8 cellular contexts compared by ENCODE assay signal in genomic region chr10:68348265-68348741, GRCh38.
A peak's percentile ranks its signal among the peaks of the same experiment; 100 is the strongest.
DNase-seq lines count a peak whose midpoint lies in the region; ATAC-seq and TF ChIP-seq lines count a peak whose summit lies in the region.

No MANE protein-coding gene starts in this region.

- no peaks in the 10 kb centered on the region for H3K36me3 ChIP-seq in parathyroid adenoma (ENCODE audit: control insufficient read depth, insufficient read depth, low read length)

- no peak overlapping the region for H3K4me2 ChIP-seq in parathyroid adenoma (ENCODE audit: low read length)

- peak; percentile 50 for DNase-seq in DMS114 treated with DMSO at 0.1 percent for 48 hours (lab: John Stamatoyannopoulos, UW; ENCODE audit: unreplicated experiment)
- DNase-seq in NCI-H345 treated with DMSO at 0.1 percent for 48 hours (lab: John Stamatoyannopoulos, UW; ENCODE audit: unreplicated experiment), result peak; percentile 3
- peak; percentile 22 for DNase-seq in activated T-cell treated with anti-CD3 and anti-CD28 coated beads for 1 hour (ENCODE audit: low read depth)
- peak; percentile 39 for DNase-seq in fibroblast of gingiva (ENCODE audit: low read depth)

- H3K79me2 ChIP-seq in parathyroid adenoma, result no peaks in the 10 kb centered on the region

- no peak overlapping the region for H2AFZ ChIP-seq in parathyroid adenoma

- ATAC-seq in GM21528 (IDR thresholded peaks at IDR 0.05; ENCODE audit: low FRiP score, unreplicated experiment), result peak; percentile 53
- ATAC-seq in HG03457 (IDR thresholded peaks at IDR 0.05; ENCODE audit: unreplicated experiment), result no peak
- ATAC-seq in HG03280 (IDR thresholded peaks at IDR 0.05; ENCODE audit: unreplicated experiment), result no peak

- no peaks in the 10 kb centered on the region for H3K4me1 ChIP-seq in parathyroid adenoma

- no peaks in the 10 kb centered on the region for H3K9me3 ChIP-seq in parathyroid adenoma (ENCODE audit: control insufficient read depth, low read length)

- H3K9ac ChIP-seq in parathyroid adenoma, result no peak overlapping the region

- peak; percentile 49 for TF ChIP-seq CTCF in parathyroid adenoma (IDR thresholded peaks at IDR 0.05)

- H3K4me3 ChIP-seq in parathyroid adenoma (ENCODE audit: low read depth, low read length), result no peak overlapping the region

- no peaks in the 10 kb centered on the region for H3K27me3 ChIP-seq in parathyroid adenoma (ENCODE audit: control insufficient read depth, insufficient read depth, low read length)

- no peak overlapping the region for H3K27ac ChIP-seq in parathyroid adenoma
